ENCODE assay signal across 8 cellular contexts in the genomic region with DNA sequence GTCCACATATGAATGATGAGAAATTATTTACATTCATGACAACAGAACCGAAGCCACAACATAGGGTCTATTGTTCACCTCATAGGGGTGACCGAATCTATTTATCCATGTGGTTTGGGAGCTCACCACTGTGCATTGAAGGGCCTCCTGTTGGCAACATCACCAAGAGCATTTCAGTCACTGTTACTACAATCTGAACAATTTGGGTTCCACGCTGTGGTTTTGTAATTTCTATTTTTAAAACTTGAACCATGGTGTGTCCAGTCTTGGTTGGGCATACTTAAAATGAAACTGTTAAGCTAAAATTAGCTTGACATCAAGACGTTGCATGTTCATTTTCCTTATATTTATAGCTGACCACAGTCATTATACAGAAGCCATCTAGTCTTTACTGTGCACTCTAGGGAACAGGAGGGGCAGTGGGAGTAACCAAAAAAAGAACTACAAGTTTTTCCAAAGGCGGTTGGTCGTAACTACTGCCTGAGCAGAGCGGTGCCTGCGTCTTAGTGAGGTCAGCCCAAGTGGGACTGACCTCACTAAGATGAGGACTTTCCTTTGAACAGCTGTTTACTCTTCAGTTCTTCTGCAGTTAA.
DNase-seq lines count a peak whose midpoint lies in the region; ATAC-seq and TF ChIP-seq lines count a peak whose summit lies in the region.

No MANE protein-coding gene starts in this region.

- ATAC-seq in SK-N-SH treated with all-trans-retinoic acid at 6 μM for 48 hours (no peak), HG03025 (IDR thresholded peaks at IDR 0.05; ENCODE audit: low FRiP score, unreplicated experiment) (peak; percentile 82), PC-3 (peak; percentile 61)

- peak overlapping the region in 1 of 2 experiments; percentile 60; a peak in 3 of 4 replicates for H3K27ac ChIP-seq in SK-N-SH (ENCODE audit: low read depth in 2 of 2, low read length in 1 of 2)
- peak overlapping the region; percentile 98 for H3K27ac ChIP-seq in PC-3 (ENCODE audit: low read length)
- peak overlapping the region; percentile 89 for H3K27ac ChIP-seq in hepatocyte
- peak overlapping the region; percentile 62 for H3K27ac ChIP-seq in urinary bladder (ENCODE audit: low read depth)

- no peak for TF ChIP-seq RAD21 in SK-N-SH (IDR thresholded peaks at IDR 0.05; ENCODE audit: low read length)

- POLR2A ChIA-PET in SK-N-SH (lab: Yijun Ruan, JAX) (no interaction called here), PC-3 (lab: Charles Lee; ENCODE audit: unreplicated experiment) (no interaction called here)

- intact Hi-C loops in PC-3 (cut with micrococcal nuclease), result loop anchor here (1.0 to 5.0 kb wide), 6 partner anchors 28 to 466 kb away; a partner anchor contains a TSS

- H3K4me2 ChIP-seq in SK-N-SH (0 out of 2 replicates have a peak overlapping the region, but pooled peaks have one; percentile 42), PC-3 (ENCODE audit: low read length) (peak overlapping the region; percentile 65), hepatocyte (peak overlapping the region; percentile 5)

- H3F3A ChIP-seq in SK-N-SH (replicated peaks; ENCODE audit: insufficient read depth) (no peaks in the 10 kb centered on the region), PC-3 (ENCODE audit: low read length, unreplicated experiment) (peaks cover 11% of the 10 kb centered on the region)

- no peak for TF ChIP-seq EP300 in SK-N-SH (IDR thresholded peaks at IDR 0.05; ENCODE audit: borderline replicate concordance in 1 of 2, low read depth in 1 of 2, low read length in 1 of 2)

- H3K36me3 ChIP-seq in SK-N-SH (replicated peaks in 1 of 2; ENCODE audit: control insufficient read depth in 1 of 2, insufficient read depth in 2 of 2, low read length in 1 of 2) (no peaks in the 10 kb centered on the region), PC-3 (ENCODE audit: low read depth, low read length) (no peaks in the 10 kb centered on the region), hepatocyte (replicated peaks; ENCODE audit: insufficient read depth, low read depth) (no peaks in the 10 kb centered on the region), urinary bladder (ENCODE audit: insufficient read depth) (no peaks in the 10 kb centered on the region)

- TF ChIP-seq CTCF in SK-N-SH (IDR thresholded peaks at IDR 0.05) (no peak), PC-3 (conservative IDR thresholded peaks at IDR 0.05; ENCODE audit: low read depth, low read length) (no peak), hepatocyte (IDR thresholded peaks at IDR 0.05; ENCODE audit: poor library complexity) (no peak)

- TSS peak; percentile 88 for BruUV-seq in PC-3 (replicated peaks; lab: Mats Ljungman, UMichigan)

- CTCF ChIA-PET in SK-N-SH (lab: Yijun Ruan, JAX), result interaction anchor here (0.7 kb wide), 1 partner anchor 24 kb away, joined by 3 read pairs; no protein-coding TSS in a partner anchor
- CTCF ChIA-PET in PC-3 (lab: Charles Lee), result interaction anchor here (0.5 kb wide), 1 partner anchor 199 kb away, joined by 5 read pairs; no protein-coding TSS in a partner anchor

- H3K9me2 ChIP-seq in SK-N-SH (no peaks in the 10 kb centered on the region), PC-3 (replicated peaks; ENCODE audit: low read length) (no peaks in the 10 kb centered on the region), hepatocyte (replicated peaks; ENCODE audit: insufficient read depth) (no peaks in the 10 kb centered on the region)

- H3K9ac ChIP-seq in SK-N-SH (no peak overlapping the region), PC-3 (ENCODE audit: low read length) (peak overlapping the region; percentile 62)

- H3K4me3 ChIP-seq in SK-N-SH (ENCODE audit: low read depth in 2 of 2, low read length in 1 of 2), result no peak overlapping the region
- peak overlapping the region; percentile 45; the same call in 1 of the 2 replicates for H3K4me3 ChIP-seq in PC-3 (ENCODE audit: low read length)
- H3K4me3 ChIP-seq in hepatocyte, result no peak overlapping the region
- no peak overlapping the region for H3K4me3 ChIP-seq in urinary bladder (ENCODE audit: low read depth, low read length)

- H3K79me2 ChIP-seq in SK-N-SH (ENCODE audit: insufficient read depth), result no peaks in the 10 kb centered on the region
- H3K79me2 ChIP-seq in PC-3 (ENCODE audit: low read length), result no peaks in the 10 kb centered on the region
- H3K79me2 ChIP-seq in hepatocyte, result no peaks in the 10 kb centered on the region

- WGBS in SK-N-SH (ENCODE audit: low lambda C conversion rate), result 92% methylated on average over 8 of the region's 8 CpGs
- WGBS in hepatocyte (ENCODE audit: low lambda C conversion rate, missing lambda C conversion rate), result 83% methylated on average over 8 of the region's 8 CpGs
- WGBS in urinary bladder, result 55% methylated on average over 8 of the region's 8 CpGs

- H4K20me1 ChIP-seq in SK-N-SH (ENCODE audit: insufficient read depth), result no peaks in the 10 kb centered on the region
- no peaks in the 10 kb centered on the region for H4K20me1 ChIP-seq in PC-3 (ENCODE audit: low read length)
- no peaks in the 10 kb centered on the region for H4K20me1 ChIP-seq in hepatocyte (ENCODE audit: insufficient read depth, poor library complexity, severe bottlenecking)

- TF ChIP-seq POLR2A in erythroblast (IDR thresholded peaks at IDR 0.05; ENCODE audit: low read length), result no peak

- DNase-seq in SK-N-SH, result no peak
- peak; percentile 78 for DNase-seq in PC-3
- DNase-seq in hepatocyte (ENCODE audit: low spot score), result peak; percentile 19
- DNase-seq in erythroblast (lab: John Stamatoyannopoulos, UW), result no peak
- no peak for DNase-seq in DMS79 treated with DMSO at 0.1 percent for 48 hours (lab: John Stamatoyannopoulos, UW)

- H3K9me3 ChIP-seq in SK-N-SH (no peaks in the 10 kb centered on the region), PC-3 (ENCODE audit: low read length) (no peaks in the 10 kb centered on the region), hepatocyte (ENCODE audit: low read depth) (no peaks in the 10 kb centered on the region)

- H3K27me3 ChIP-seq in SK-N-SH (ENCODE audit: insufficient read depth), result no peaks in the 10 kb centered on the region
- H3K27me3 ChIP-seq in PC-3 (ENCODE audit: low read length), result no peaks in the 10 kb centered on the region
- H3K27me3 ChIP-seq in hepatocyte, result no peaks in the 10 kb centered on the region

- H3K4me1 ChIP-seq in SK-N-SH (ENCODE audit: control insufficient read depth in 1 of 2, insufficient read depth in 2 of 2, low read depth in 1 of 2, low read length in 1 of 2) (peaks cover 6 to 7% of the 10 kb centered on the region in 2 experiments; a peak in 2 of 4 replicates), PC-3 (ENCODE audit: insufficient read depth, low read length) (peaks cover 26% of the 10 kb centered on the region), hepatocyte (ENCODE audit: insufficient read depth) (peaks cover 19% of the 10 kb centered on the region), urinary bladder (ENCODE audit: insufficient read depth) (no peaks in the 10 kb centered on the region)

- H2AFZ ChIP-seq in SK-N-SH (ENCODE audit: low read depth), result no peak overlapping the region
- peak overlapping the region; percentile 47; the same call in 1 of the 2 replicates for H2AFZ ChIP-seq in PC-3 (ENCODE audit: low read length)
- H2AFZ ChIP-seq in hepatocyte, result no peak overlapping the region

TF ChIP-seq in SK-N-SH, 30 proteins besides CTCF, POLR2A, EP300 and RAD21:
- TF ChIP-seq RFX5 (IDR thresholded peaks at IDR 0.05; ENCODE audit: low read length) (no peak), GATA2 (CRISPR knock-in tag; IDR thresholded peaks at IDR 0.05) (no peak), MEF2A (IDR thresholded peaks at IDR 0.05; ENCODE audit: borderline replicate concordance, low read depth) (no peak), ELF1 (IDR thresholded peaks at IDR 0.05) (no peak), POLR2AphosphoS5 (IDR thresholded peaks at IDR 0.05; ENCODE audit: low read depth, low read length) (no peak), RCOR1 (IDR thresholded peaks at IDR 0.05; ENCODE audit: low read length) (no peak), GABPA (IDR thresholded peaks at IDR 0.05; ENCODE audit: low read depth) (no peak)
TF ChIP-seq in SK-N-SH: peak in this region for 0.

TF ChIP-seq in SK-N-SH treated with all-trans-retinoic acid at 6 μM for 48 hours, 23 proteins besides CTCF, POLR2A, EP300 and RAD21:
- TF ChIP-seq OSR1 (CRISPR knock-in tag; IDR thresholded peaks at IDR 0.05) (no peak), CSDC2 (CRISPR knock-in tag; IDR thresholded peaks at IDR 0.05) (no peak), ZNF8 (CRISPR knock-in tag; IDR thresholded peaks at IDR 0.05) (no peak), ZNF565 (CRISPR knock-in tag; conservative IDR thresholded peaks at IDR 0.05; ENCODE audit: low read depth) (no peak), RARB (CRISPR knock-in tag; IDR thresholded peaks at IDR 0.05) (no peak), ZNF70 (CRISPR knock-in tag; IDR thresholded peaks at IDR 0.05) (no peak)
- TF ChIP-seq, protein P1, sequence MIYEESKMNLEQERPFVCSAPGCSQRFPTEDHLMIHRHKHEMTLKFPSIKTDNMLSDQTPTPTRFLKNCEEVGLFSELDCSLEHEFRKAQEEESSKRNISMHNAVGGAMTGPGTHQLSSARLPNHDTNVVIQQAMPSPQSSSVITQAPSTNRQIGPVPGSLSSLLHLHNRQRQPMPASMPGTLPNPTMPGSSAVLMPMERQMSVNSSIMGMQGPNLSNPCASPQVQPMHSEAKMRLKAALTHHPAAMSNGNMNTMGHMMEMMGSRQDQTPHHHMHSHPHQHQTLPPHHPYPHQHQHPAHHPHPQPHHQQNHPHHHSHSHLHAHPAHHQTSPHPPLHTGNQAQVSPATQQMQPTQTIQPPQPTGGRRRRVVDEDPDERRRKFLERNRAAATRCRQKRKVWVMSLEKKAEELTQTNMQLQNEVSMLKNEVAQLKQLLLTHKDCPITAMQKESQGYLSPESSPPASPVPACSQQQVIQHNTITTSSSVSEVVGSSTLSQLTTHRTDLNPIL (CRISPR knock-in tag; IDR thresholded peaks at IDR 0.05; ENCODE audit: low read depth), result no peak

Comparison
In these comparisons a context has a peak if more than half of its experiments do, and no peak if none do; other contexts are left out.
1. DNase-seq: peak in PC-3 (single experiment) and hepatocyte (single experiment); none in SK-N-SH (single experiment), erythroblast (0 of 2) and DMS79 treated with DMSO at 0.1 percent for 48 hours (single experiment).
2. H3K4me2 ChIP-seq: peak in every context shown above with its lines; median percentile 65 in PC-3; 42 in SK-N-SH; 5 in hepatocyte.